In the genomic region with DNA sequence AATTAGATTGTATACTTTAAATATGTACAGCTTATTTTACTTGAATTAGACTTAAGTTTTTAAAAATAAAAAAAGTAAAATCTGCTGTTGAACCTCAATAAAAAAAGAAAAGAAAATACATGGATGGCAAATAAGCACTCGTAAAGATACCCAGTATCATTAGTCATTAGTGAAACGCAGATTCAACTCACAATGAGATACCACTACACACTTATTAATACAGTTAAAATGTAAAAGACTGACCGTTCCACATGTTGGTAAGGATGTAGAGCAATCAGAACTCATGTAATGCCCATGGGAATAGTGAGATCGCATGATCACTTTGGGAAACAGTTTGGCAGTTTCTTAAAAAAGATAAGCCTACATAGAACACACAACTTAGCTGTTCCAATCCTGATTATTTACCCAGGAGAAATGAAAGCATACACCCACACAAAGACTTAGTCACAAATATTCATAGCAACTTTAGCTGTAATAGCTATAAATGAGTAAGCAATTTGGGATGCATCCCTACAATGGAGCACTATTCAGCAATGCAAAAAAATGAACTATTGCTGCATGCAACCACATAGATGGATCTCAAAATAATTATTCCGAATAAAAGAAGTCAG, we compare ENCODE assay signal across 16 cellular contexts. TPM values are rescaled to one million over a fixed set of nuclear protein-coding genes. Genes with fewer than 3 reads are reported as not detected.
DNase-seq lines count a peak whose midpoint lies in the region; ATAC-seq and TF ChIP-seq lines count a peak whose summit lies in the region.
"Had no signal": no experiment of that assay in that cellular context is flagged by ENCODE, and none has a peak within 500 bp of the region (broad histone marks: within the 10 kb centered on the region; RNA-seq: fewer than 3 reads in every experiment).

No MANE protein-coding gene starts in this region.

- H3K4me3 ChIP-seq in IMR-90 (ENCODE audit: insufficient read depth, low read depth, low read length) (no peak overlapping the region), epithelial cell of esophagus (ENCODE audit: low read length) (no peak overlapping the region), right lobe of liver (no peak overlapping the region)
- H3K4me3 ChIP-seq: adrenal gland, upper lobe of left lung had no signal

- H3K27me3 Mint-ChIP-seq in natural killer cell (ENCODE audit: low read depth in 2 of 2): no peaks in the 10 kb centered on the region
- H3K27me3 Mint-ChIP-seq in activated T-helper 17 cell treated with anti-CD3 and anti-CD28 coated beads, Interleukin-2, amount 50 U/mL, for 72 hours: peaks cover 26% of the 10 kb centered on the region

- H3K9me3 Mint-ChIP-seq in natural killer cell: no peaks in the 10 kb centered on the region
- H3K9me3 Mint-ChIP-seq in activated T-helper 17 cell treated with anti-CD3 and anti-CD28 coated beads, Interleukin-2, amount 50 U/mL, for 72 hours: no peaks in the 10 kb centered on the region

- H2AK5ac ChIP-seq in IMR-90 (ENCODE audit: low read depth, low read length): no peak overlapping the region

- H3K27ac Mint-ChIP-seq in natural killer cell: peak overlapping the region; percentile 87 to 92
- H3K27ac Mint-ChIP-seq in activated T-helper 17 cell treated with anti-CD3 and anti-CD28 coated beads, Interleukin-2, amount 50 U/mL, for 72 hours: no peak overlapping the region

- no TSS peak for BruUV-seq in IMR-90 (replicated peaks; lab: Mats Ljungman, UMichigan)

- peak overlapping the region; percentile 72; the same call in 1 of the 2 replicates for H3K4me2 ChIP-seq in IMR-90 (ENCODE audit: low read depth, low read length)

- no peak overlapping the region for H2AFZ ChIP-seq in IMR-90 (replicated peaks; ENCODE audit: low read length, poor library complexity)

- H3K18ac ChIP-seq in IMR-90 (ENCODE audit: low read depth, low read length): no peak overlapping the region

- H3K36me3 ChIP-seq in IMR-90 (ENCODE audit: control insufficient read depth, insufficient read depth, low read length) (no peaks in the 10 kb centered on the region), right lobe of liver (no peaks in the 10 kb centered on the region)
- H3K36me3 ChIP-seq: adrenal gland, upper lobe of left lung had no signal

- peak; percentile 91 for ATAC-seq in IMR-90 (ENCODE audit: low read depth)
- ATAC-seq in natural killer cell: no peak
- ATAC-seq in right lobe of liver: no peak
- ATAC-seq in activated T-helper 17 cell treated with anti-CD3 and anti-CD28 coated beads, Interleukin-2, amount 50 U/mL, for 72 hours (replicated peaks): no peak
- no peak for ATAC-seq in GM18909 (IDR thresholded peaks at IDR 0.05; ENCODE audit: poor library complexity, unreplicated experiment)

- no peak overlapping the region for H4K8ac ChIP-seq in IMR-90 (ENCODE audit: low read depth in 2 of 2, low read length in 2 of 2)

- TF ChIP-seq CTCF in IMR-90 (conservative IDR thresholded peaks at IDR 0.05; ENCODE audit: low read depth, low read length): no peak
- no peak for TF ChIP-seq CTCF in epithelial cell of esophagus (IDR thresholded peaks at IDR 0.05; ENCODE audit: insufficient read depth, low read depth, low read length, missing control alignments)
- TF ChIP-seq CTCF in natural killer cell (IDR thresholded peaks at IDR 0.05): no peak
- TF ChIP-seq CTCF in right lobe of liver (IDR thresholded peaks at IDR 0.05): no peak

- H3K4me1 Mint-ChIP-seq in natural killer cell: peaks cover 73 to 85% of the 10 kb centered on the region in 2 donors
- no peaks in the 10 kb centered on the region for H3K4me1 Mint-ChIP-seq in activated T-helper 17 cell treated with anti-CD3 and anti-CD28 coated beads, Interleukin-2, amount 50 U/mL, for 72 hours

- CTCF ChIA-PET in IMR-90 (lab: Yijun Ruan, JAX): interaction anchor here (0.9 kb wide), 1 partner anchor 348 kb away, joined by 3 read pairs; no protein-coding TSS in a partner anchor

- no peak overlapping the region for H3K27ac ChIP-seq in IMR-90 (ENCODE audit: insufficient read depth, low read length)
- H3K27ac ChIP-seq in right lobe of liver: no peak overlapping the region
- H3K27ac ChIP-seq: adrenal gland, C4-2B, upper lobe of left lung had no signal

- no peaks in the 10 kb centered on the region for H3K79me1 ChIP-seq in IMR-90 (ENCODE audit: low read depth in 1 of 2, low read length in 2 of 2)

- no peak overlapping the region for H3K23ac ChIP-seq in IMR-90 (ENCODE audit: low read depth, low read length)

- H2BK15ac ChIP-seq in IMR-90 (ENCODE audit: low read depth, low read length): no peak overlapping the region

- dilution Hi-C loops in IMR-90 (cut with HindIII; ENCODE audit: low sequenced_read_pairs, unreplicated experiment): no loop called here

- in situ Hi-C loops in IMR-90 (cut with MboI; ENCODE audit: low sequenced_read_pairs): no loop called here

- H3K9me3 ChIP-seq in IMR-90 (ENCODE audit: control insufficient read depth, insufficient read depth, low read length) (no peaks in the 10 kb centered on the region), right lobe of liver (no peaks in the 10 kb centered on the region)
- H3K9me3 ChIP-seq: adrenal gland, upper lobe of left lung had no signal

- no peak overlapping the region for H3K4ac ChIP-seq in IMR-90 (ENCODE audit: low read depth, low read length)

- H2BK120ac ChIP-seq in IMR-90 (ENCODE audit: low read depth, low read length): no peak overlapping the region

- no peak overlapping the region for H2AK9ac ChIP-seq in IMR-90 (replicated peaks; ENCODE audit: low read depth, low read length, poor library complexity)

- POLR2A ChIA-PET in IMR-90 (lab: Charles Lee; ENCODE audit: unreplicated experiment): no interaction called here

- no CpG with 5 or more reads among the region's 5 CpGs for WGBS in IMR-90 (ENCODE audit: extremely low coverage in 2 of 2, insufficient read length in 1 of 2), 2 experiments
- 68% methylated on average over 5 of the region's 5 CpGs for WGBS in right lobe of liver (ENCODE audit: insufficient coverage, low coverage, low lambda C conversion rate, missing lambda C conversion rate)

- no peaks in the 10 kb centered on the region for H4K20me1 ChIP-seq in IMR-90 (ENCODE audit: insufficient read depth, low read length)

- no peaks in the 10 kb centered on the region for H3K9me1 ChIP-seq in IMR-90 (ENCODE audit: insufficient read depth, low read length)

- H3K4me1 ChIP-seq in IMR-90 (ENCODE audit: control insufficient read depth, insufficient read depth, low read length): no peaks in the 10 kb centered on the region; the same call in 1 of the 2 replicates
- no peaks in the 10 kb centered on the region for H3K4me1 ChIP-seq in right lobe of liver
- H3K4me1 ChIP-seq: adrenal gland, upper lobe of left lung had no signal

- no peak overlapping the region for H3K9ac ChIP-seq in IMR-90 (ENCODE audit: low read depth, low read length)

- peaks cover 14% of the 10 kb centered on the region for H3K36me3 Mint-ChIP-seq in natural killer cell
- H3K36me3 Mint-ChIP-seq in activated T-helper 17 cell treated with anti-CD3 and anti-CD28 coated beads, Interleukin-2, amount 50 U/mL, for 72 hours (ENCODE audit: low read depth): no peaks in the 10 kb centered on the region

- TF ChIP-seq POLR2A in IMR-90 (IDR thresholded peaks at IDR 0.05; ENCODE audit: low read depth, low read length) (no peak), right lobe of liver (IDR thresholded peaks at IDR 0.05) (no peak)

- H3K27me3 ChIP-seq in IMR-90 (ENCODE audit: control insufficient read depth, insufficient read depth, low read length) (peaks cover 2% of the 10 kb centered on the region; the same call in 1 of the 2 replicates), right lobe of liver (no peaks in the 10 kb centered on the region)
- H3K27me3 ChIP-seq: adrenal gland, upper lobe of left lung had no signal

- peak overlapping the region; percentile 98 for H3K4me3 Mint-ChIP-seq in natural killer cell
- no peak overlapping the region for H3K4me3 Mint-ChIP-seq in activated T-helper 17 cell treated with anti-CD3 and anti-CD28 coated beads, Interleukin-2, amount 50 U/mL, for 72 hours

- no peak for TF ChIP-seq RAD21 in IMR-90 (IDR thresholded peaks at IDR 0.05; ENCODE audit: low read length)

- H4K5ac ChIP-seq in IMR-90 (ENCODE audit: low read depth, low read length): no peak overlapping the region; the same call in 1 of the 2 replicates

- peak overlapping the region; percentile 73 for H2BK5ac ChIP-seq in IMR-90 (ENCODE audit: low read depth, low read length, poor library complexity, severe bottlenecking)

- intact Hi-C loops in IMR-90 (cut with micrococcal nuclease) (no loop called here), natural killer cell (cut with micrococcal nuclease) (no loop called here), right lobe of liver (cut with DNase I) (no loop called here)

- no peak overlapping the region for H3K14ac ChIP-seq in IMR-90 (replicated peaks; ENCODE audit: low read depth, low read length)

- no peak overlapping the region for H4K91ac ChIP-seq in IMR-90 (ENCODE audit: insufficient read depth, low read depth, low read length)

- no peak overlapping the region for H3K56ac ChIP-seq in IMR-90 (ENCODE audit: extremely low read depth, insufficient read depth, low read length)

- peak; percentile 67 for DNase-seq in CD1c-positive myeloid dendritic cell (ENCODE audit: extremely low spot score)
- peak; percentile 86 for DNase-seq in IMR-90
- peak; percentile 71 for DNase-seq in epithelial cell of esophagus (ENCODE audit: low read depth)
- no peak for DNase-seq in natural killer cell
- no peak for DNase-seq in right lobe of liver
- DNase-seq in NCI-H748 treated with DMSO at 0.1 percent for 48 hours (lab: John Stamatoyannopoulos, UW): no peak
- DNase-seq: activated T-cell treated with anti-CD3 and anti-CD28 coated beads, Interleukin-2, amount 50 U/mL, for 48 hours; adrenal gland; KG1; NCI-H2029; SIG-M5; upper lobe of left lung had no signal

- H2BK20ac ChIP-seq in IMR-90 (ENCODE audit: low read depth, low read length): no peak overlapping the region

RNA-seq across cellular contexts. Expression of gene SH2D1B, which starts 7.3 kb away (rescaled TPM):
- 0.18 TPM in 1 of 2 replicates, not detected in the other for total RNA-seq in IMR-90 (2012; rRNA removed)
- 0.03 TPM in 2 replicates for polyA plus RNA-seq in IMR-90 (2012; rRNA removed)
- polyA plus RNA-seq in IMR-90 (2012; cell fraction: cytosol; rRNA removed): 0.02 TPM in 1 of 2 replicates, not detected in the other
- 0.06 TPM in 1 of 2 replicates, not detected in the other for polyA plus RNA-seq in IMR-90 (2012; cell fraction: nucleus; rRNA removed; ENCODE audit: low replicate concordance)
- 100 to 1,000 TPM; 133 to 250 (median 143) TPM for total RNA-seq in natural killer cell
- under 1 TPM in 3 of 6 experiments, not detected in 3; 0.17 to 0.60 (median 0.31) TPM for total RNA-seq in right lobe of liver
- not detected for total RNA-seq in activated T-helper 17 cell treated with anti-CD3 and anti-CD28 coated beads, Interleukin-2, amount 50 U/mL, for 72 hours
- total RNA-seq: kidney epithelial cell had no signal

RNA-seq across cellular contexts. Expression of gene C1orf226, which starts 23.1 kb away (rescaled TPM):
- total RNA-seq in IMR-90 (2012; rRNA removed) (under 0.01 TPM in 1 of 2 replicates, not detected in the other), natural killer cell (under 1 TPM; 0.09 to 0.34 (median 0.13) TPM), right lobe of liver (10 to 100 TPM in 5 of 6 experiments, 1 to 10 TPM in 1; 6.5 to 45.3 (median 28.4) TPM)
- polyA plus RNA-seq in IMR-90 (2012; rRNA removed): 0.10 and 0.13 TPM in 2 replicates
- 0.03 and 0.12 TPM in 2 replicates for polyA plus RNA-seq in IMR-90 (2012; cell fraction: cytosol; rRNA removed)
- polyA plus RNA-seq in IMR-90 (2012; cell fraction: nucleus; rRNA removed; ENCODE audit: low replicate concordance): 0.22 and 0.53 TPM in 2 replicates
- not detected for total RNA-seq in activated T-helper 17 cell treated with anti-CD3 and anti-CD28 coated beads, Interleukin-2, amount 50 U/mL, for 72 hours

RNA-seq across cellular contexts. Expression of gene SPATA46, which starts 28.0 kb away (rescaled TPM):
- not detected in 2 replicates for total RNA-seq in IMR-90 (2012; rRNA removed)
- not detected in 2 replicates for polyA plus RNA-seq in IMR-90 (2012; rRNA removed)
- polyA plus RNA-seq in IMR-90 (2012; cell fraction: cytosol; rRNA removed): not detected in 2 replicates
- polyA plus RNA-seq in IMR-90 (2012; cell fraction: nucleus; rRNA removed; ENCODE audit: low replicate concordance): not detected in 2 replicates
- not detected for total RNA-seq in natural killer cell
- total RNA-seq in right lobe of liver: not detected
- not detected for total RNA-seq in activated T-helper 17 cell treated with anti-CD3 and anti-CD28 coated beads, Interleukin-2, amount 50 U/mL, for 72 hours
- total RNA-seq: adrenal gland, kidney epithelial cell, upper lobe of left lung had no signal
- polyA plus RNA-seq: adrenal gland had no signal

Comparison
In these comparisons a context has a peak if more than half of its experiments do, and no peak if none do; other contexts are left out.
1. DNase-seq: peak in CD1c-positive myeloid dendritic cell (single experiment), IMR-90 (single experiment) and epithelial cell of esophagus (single experiment); none in natural killer cell (single experiment), right lobe of liver (0 of 3) and NCI-H748 treated with DMSO at 0.1 percent for 48 hours (single experiment).
2. RNA of gene SH2D1B, which starts 7.3 kb away (total RNA-seq): 133 to 250 TPM in natural killer cell; 0.17 to 0.60 TPM in right lobe of liver, 0.18 TPM in IMR-90 and not detected in activated T-helper 17 cell treated with anti-CD3 and anti-CD28 coated beads, Interleukin-2, amount 50 U/mL, for 72 hours; every median in the first group is over 10 times any median in the second.